32 cellular contexts compared by ENCODE assay signal in genomic region chr22:48740086-48740730, GRCh38.
DNase-seq lines count a peak whose midpoint lies in the region; ATAC-seq and TF ChIP-seq lines count a peak whose summit lies in the region.
"Had no signal": no experiment of that assay in that cellular context is flagged by ENCODE, and none has a peak within 500 bp of the region (broad histone marks: within the 10 kb centered on the region; RNA-seq: fewer than 3 reads in every experiment).

No MANE protein-coding gene starts in this region.

- peak; percentile 27 for DNase-seq in activated effector memory CD4-positive, alpha-beta T cell treated with anti-CD3 and anti-CD28 coated beads, Interleukin-2, amount 50 U/mL, for 16 hours
- no peak for DNase-seq in activated effector memory CD4-positive, alpha-beta T cell treated with Interleukin-2 at 50 U/mL for 16 hours
- DNase-seq in dorsolateral prefrontal cortex (peak in 7 of 10 donors; percentile 32 to 60 (median 43)), neural progenitor cell (ENCODE audit: low spot score) (no peak), suprapubic skin (ENCODE audit: low spot score in 2 of 2) (peak; percentile 31 to 55), GM23338 (ENCODE audit: low spot score) (no peak), body of pancreas (no peak)
- DNase-seq: 8988T; activated B cell treated with CpG ODN at 0.5 μM for 24 hours; activated naive CD4-positive, alpha-beta T cell treated with Interleukin-2 at 50 U/mL for 16 hours; activated T-cell treated with anti-CD3 and anti-CD28 coated beads, Interleukin-2, amount 50 U/mL, for 72 hours; brain microvascular endothelial cell; DMS79; effector CD8-positive, alpha-beta T cell; GF-D8; midbrain; NCI-H1092 treated with DMSO at 0.1 percent for 48 hours; NCI-H1694 treated with DMSO at 0.1 percent for 48 hours; NCI-H446; NCI-H774; occipital lobe; SJCRH30; small intestine; stimulated activated naive CD4-positive, alpha-beta T cell; testis; uterus had no signal

- H3K4me3 Mint-ChIP-seq in neural progenitor cell (no peak overlapping the region), GM23338 (no peak overlapping the region)
- H3K4me3 Mint-ChIP-seq: activated B cell treated with CpG ODN at 0.5 μM for 24 hours; activated T-cell treated with anti-CD3 and anti-CD28 coated beads, Interleukin-2, amount 50 U/mL, for 72 hours; naive thymus-derived CD4-positive, alpha-beta T cell had no signal

- no peak overlapping the region for H2AFZ ChIP-seq in neural progenitor cell (replicated peaks)
- no peak overlapping the region for H2AFZ ChIP-seq in GM23338

- no peak for TF ChIP-seq CTCF in dorsolateral prefrontal cortex (IDR thresholded peaks at IDR 0.05 in 54 of 56, conservative IDR thresholded peaks at IDR 0.05 in 2 of 56; ENCODE audit: low read depth in 1 of 56, partially characterized antibody in 56 of 56)
- TF ChIP-seq CTCF in neural progenitor cell (IDR thresholded peaks at IDR 0.05) = no peak
- no peak for TF ChIP-seq CTCF in suprapubic skin (IDR thresholded peaks at IDR 0.05)
- no peak for TF ChIP-seq CTCF in GM23338 (conservative IDR thresholded peaks at IDR 0.05; ENCODE audit: low read depth in 2 of 2)
- no peak for TF ChIP-seq CTCF in body of pancreas (IDR thresholded peaks at IDR 0.05)

- H3K9me3 ChIP-seq in neural progenitor cell (ENCODE audit: low read depth) (no peaks in the 10 kb centered on the region), suprapubic skin (no peaks in the 10 kb centered on the region), body of pancreas (no peaks in the 10 kb centered on the region)
- H3K9me3 ChIP-seq: adrenal gland, SJCRH30, testis, uterus had no signal

- TF ChIP-seq POLR2A in suprapubic skin (IDR thresholded peaks at IDR 0.05) (no peak), body of pancreas (IDR thresholded peaks at IDR 0.05) (no peak)

- H3K27ac Mint-ChIP-seq in neural progenitor cell (peak overlapping the region; percentile 60), GM23338 (no peak overlapping the region)
- H3K27ac Mint-ChIP-seq: activated B cell treated with CpG ODN at 0.5 μM for 24 hours; activated T-cell treated with anti-CD3 and anti-CD28 coated beads, Interleukin-2, amount 50 U/mL, for 72 hours; naive thymus-derived CD4-positive, alpha-beta T cell had no signal

- H3K36me3 ChIP-seq in neural progenitor cell (no peaks in the 10 kb centered on the region), suprapubic skin (no peaks in the 10 kb centered on the region), GM23338 (ENCODE audit: insufficient read depth) (no peaks in the 10 kb centered on the region), body of pancreas (replicated peaks in 1 of 2; ENCODE audit: insufficient read depth in 1 of 2, low read depth in 2 of 2) (no peaks in the 10 kb centered on the region)
- H3K36me3 ChIP-seq: adrenal gland, brain microvascular endothelial cell, SJCRH30, uterus had no signal

- H3K9me2 ChIP-seq in GM23338 (ENCODE audit: insufficient read depth) = no peaks in the 10 kb centered on the region

- H3K36me3 Mint-ChIP-seq in neural progenitor cell = peaks cover 3% of the 10 kb centered on the region
- peaks cover under 1% of the 10 kb centered on the region; the same call in 1 of the 3 replicates for H3K36me3 Mint-ChIP-seq in GM23338 (ENCODE audit: low read depth)
- H3K36me3 Mint-ChIP-seq: naive thymus-derived CD4-positive, alpha-beta T cell had no signal

- H3K4me2 ChIP-seq in neural progenitor cell = no peak overlapping the region
- no peak overlapping the region for H3K4me2 ChIP-seq in GM23338

- H3K4me3 ChIP-seq in dorsolateral prefrontal cortex = no peak overlapping the region
- no peak overlapping the region for H3K4me3 ChIP-seq in neural progenitor cell
- H3K4me3 ChIP-seq in suprapubic skin = no peak overlapping the region
- H3K4me3 ChIP-seq in GM23338 = no peak overlapping the region
- H3K4me3 ChIP-seq in body of pancreas = no peak overlapping the region
- H3K4me3 ChIP-seq: adrenal gland, K562, SJCRH30, testis, uterus had no signal

- H3K27me3 Mint-ChIP-seq in neural progenitor cell (ENCODE audit: insufficient read depth, low read depth) (peaks cover 5% of the 10 kb centered on the region), GM23338 (ENCODE audit: insufficient read depth, low read depth, poor library complexity) (peaks cover 4% of the 10 kb centered on the region)
- H3K27me3 Mint-ChIP-seq: activated B cell treated with CpG ODN at 0.5 μM for 24 hours had no signal

- H4K20me1 ChIP-seq in neural progenitor cell (ENCODE audit: low read depth) = no peaks in the 10 kb centered on the region
- no peaks in the 10 kb centered on the region for H4K20me1 ChIP-seq in GM23338 (replicated peaks; ENCODE audit: insufficient read depth)

- no peak overlapping the region for H3K9ac ChIP-seq in neural progenitor cell

- TF ChIP-seq EP300 in suprapubic skin (IDR thresholded peaks at IDR 0.05) = no peak

- H3K79me2 ChIP-seq in neural progenitor cell (ENCODE audit: low read depth) (no peaks in the 10 kb centered on the region), GM23338 (replicated peaks; ENCODE audit: insufficient read depth) (no peaks in the 10 kb centered on the region)

- H3K27ac ChIP-seq in dorsolateral prefrontal cortex (peak overlapping the region in 1 of 59 donors; percentile 39), neural progenitor cell (no peak overlapping the region), suprapubic skin (no peak overlapping the region), GM23338 (ENCODE audit: low read depth) (no peak overlapping the region), body of pancreas (no peak overlapping the region)
- H3K27ac ChIP-seq: adrenal gland, brain microvascular endothelial cell, C4-2B, epithelial cell of prostate, SJCRH30, testis, uterus had no signal

- no peaks in the 10 kb centered on the region for H3K27me3 ChIP-seq in dorsolateral prefrontal cortex
- H3K27me3 ChIP-seq in neural progenitor cell = no peaks in the 10 kb centered on the region
- no peaks in the 10 kb centered on the region for H3K27me3 ChIP-seq in suprapubic skin
- H3K27me3 ChIP-seq in GM23338 (ENCODE audit: insufficient read depth) = no peaks in the 10 kb centered on the region
- H3K27me3 ChIP-seq in body of pancreas = no peaks in the 10 kb centered on the region
- H3K27me3 ChIP-seq: adrenal gland, brain microvascular endothelial cell, SJCRH30, testis, uterus had no signal

- ATAC-seq in GM23338 (no peak), body of pancreas (no peak), GM19397 (IDR thresholded peaks at IDR 0.05; ENCODE audit: unreplicated experiment) (no peak)
- ATAC-seq: activated T-cell treated with anti-CD3 and anti-CD28 coated beads, Interleukin-2, amount 50 U/mL, for 72 hours; K562; naive thymus-derived CD4-positive, alpha-beta T cell had no signal

- intact Hi-C loops in dorsolateral prefrontal cortex (cut with DNase I) (no loop called here), body of pancreas (cut with DNase I) (no loop called here)

- H3F3A ChIP-seq in neural progenitor cell (ENCODE audit: low read depth) (no peaks in the 10 kb centered on the region), GM23338 (replicated peaks; ENCODE audit: low read depth) (no peaks in the 10 kb centered on the region)

- H3K4me1 ChIP-seq in neural progenitor cell (no peaks in the 10 kb centered on the region), suprapubic skin (no peaks in the 10 kb centered on the region), GM23338 (ENCODE audit: insufficient read depth) (no peaks in the 10 kb centered on the region), body of pancreas (no peaks in the 10 kb centered on the region)
- H3K4me1 ChIP-seq: adrenal gland, SJCRH30, testis, uterus had no signal

- H3K4me1 Mint-ChIP-seq in neural progenitor cell = peaks cover 3% of the 10 kb centered on the region
- no peaks in the 10 kb centered on the region for H3K4me1 Mint-ChIP-seq in GM23338
- H3K4me1 Mint-ChIP-seq: activated B cell treated with CpG ODN at 0.5 μM for 24 hours; naive thymus-derived CD4-positive, alpha-beta T cell had no signal

- 66% methylated on average over 10 of the region's 21 CpGs for WGBS in suprapubic skin
- WGBS in body of pancreas, 2 donors = 64 to 91% methylated on average over 12 to 21 of the region's 21 CpGs

- peaks cover 5% of the 10 kb centered on the region for H3K9me3 Mint-ChIP-seq in neural progenitor cell
- peaks cover 3% of the 10 kb centered on the region; the same call in 1 of the 3 replicates for H3K9me3 Mint-ChIP-seq in GM23338
- H3K9me3 Mint-ChIP-seq: activated B cell treated with CpG ODN at 0.5 μM for 24 hours; activated T-cell treated with anti-CD3 and anti-CD28 coated beads, Interleukin-2, amount 50 U/mL, for 72 hours had no signal

TF ChIP-seq in GM23338, 12 proteins besides CTCF, POLR2A, EP300 and RAD21:
- TF ChIP-seq EZH2 (IDR thresholded peaks at IDR 0.05; ENCODE audit: low read depth, unreplicated experiment) = no peak
TF ChIP-seq in GM23338: peak in this region for 0.

Comparison
In these comparisons a context has a peak if more than half of its experiments do, and no peak if none do; other contexts are left out.
1. DNase-seq: peak in activated effector memory CD4-positive, alpha-beta T cell treated with anti-CD3 and anti-CD28 coated beads, Interleukin-2, amount 50 U/mL, for 16 hours (single experiment), dorsolateral prefrontal cortex (7 of 10) and suprapubic skin (2 of 2); none in activated effector memory CD4-positive, alpha-beta T cell treated with Interleukin-2 at 50 U/mL for 16 hours (single experiment), neural progenitor cell (single experiment), GM23338 (single experiment) and body of pancreas (0 of 4).